1 cellular context compared by ENCODE assay signal in genomic region chr11:22829231-22830081, GRCh38.
TF ChIP-seq lines count a peak whose summit lies in the region.

Gene SVIP (minus strand): TSS chr11:22829801. CDS start chr11:22829748, 53 bp downstream.

TF ChIP-seq in HepG2, 621 proteins besides CTCF, POLR2A, EP300 and RAD21 (continued from another document and continues in another):
- 0 out of 2 replicates have a peak, but pooled peaks have one; percentile 51 for TF ChIP-seq ZNF619 (CRISPR knock-in tag; IDR thresholded peaks at IDR 0.05)
- no peak for TF ChIP-seq FOXP4 (CRISPR knock-in tag; IDR thresholded peaks at IDR 0.05)
- TF ChIP-seq ARID2 (CRISPR knock-in tag; IDR thresholded peaks at IDR 0.05; ENCODE audit: borderline replicate concordance) = 0 out of 2 replicates have a peak, but pooled peaks have one; percentile 34
- no peak for TF ChIP-seq ZNF124 (CRISPR knock-in tag; IDR thresholded peaks at IDR 0.05)
- no peak for TF ChIP-seq SCMH1 (CRISPR knock-in tag; IDR thresholded peaks at IDR 0.05; ENCODE audit: borderline replicate concordance)
- TF ChIP-seq SRSF1 (optimal IDR thresholded peaks at IDR 0.05; ENCODE audit: low read depth, low read length) = no peak
- no peak for TF ChIP-seq BHLHE40 (IDR thresholded peaks at IDR 0.05; ENCODE audit: low read length)
- no peak for TF ChIP-seq JDP2 (CRISPR knock-in tag; IDR thresholded peaks at IDR 0.05; ENCODE audit: borderline replicate concordance)
- TF ChIP-seq ZFP36 (IDR thresholded peaks at IDR 0.05; ENCODE audit: borderline replicate concordance, low read depth, low read length, partially characterized antibody) = no peak
- no peak for TF ChIP-seq KAT2B (IDR thresholded peaks at IDR 0.05; ENCODE audit: borderline replicate concordance, low read depth, low read length)
- no peak for TF ChIP-seq ZSCAN30 (CRISPR knock-in tag; IDR thresholded peaks at IDR 0.05)
- TF ChIP-seq MAFG (CRISPR knock-in tag; IDR thresholded peaks at IDR 0.05) = no peak
- no peak for TF ChIP-seq FOXK2 (IDR thresholded peaks at IDR 0.05)
- no peak for TF ChIP-seq NONO (IDR thresholded peaks at IDR 0.05)
- peak; percentile 82 for TF ChIP-seq NONO (CRISPR knock-in tag; conservative IDR thresholded peaks at IDR 0.05)
- TF ChIP-seq ZNF776 (CRISPR knock-in tag; IDR thresholded peaks at IDR 0.05) = peak; percentile 65; the same call in 1 of the 2 replicates
- no peak for TF ChIP-seq ZSCAN12 (CRISPR knock-in tag; IDR thresholded peaks at IDR 0.05)
- no peak for TF ChIP-seq ZBTB44 (CRISPR knock-in tag; IDR thresholded peaks at IDR 0.05)
- no peak for TF ChIP-seq SETDB1 (CRISPR knock-in tag; IDR thresholded peaks at IDR 0.05; ENCODE audit: borderline replicate concordance)
- TF ChIP-seq ATF3 (CRISPR knock-in tag; IDR thresholded peaks at IDR 0.05) = 0 out of 2 replicates have a peak, but pooled peaks have one; percentile 15
- TF ChIP-seq ZNF644 (CRISPR knock-in tag; IDR thresholded peaks at IDR 0.05; ENCODE audit: low read depth) = no peak
- no peak for TF ChIP-seq PAX8 (CRISPR knock-in tag; IDR thresholded peaks at IDR 0.05; ENCODE audit: borderline replicate concordance)
- no peak for TF ChIP-seq TMF1 (CRISPR knock-in tag; IDR thresholded peaks at IDR 0.05; ENCODE audit: low read depth)
- TF ChIP-seq STAG1 (CRISPR knock-in tag; IDR thresholded peaks at IDR 0.05) = peak; percentile 69
- no peak; the same call in 1 of the 2 replicates for TF ChIP-seq ZNF563 (CRISPR knock-in tag; IDR thresholded peaks at IDR 0.05)
- TF ChIP-seq ATF4 (CRISPR knock-in tag; IDR thresholded peaks at IDR 0.05) = peak in 1 of 2 experiments; percentile 64; a peak in 2 of 4 replicates
- TF ChIP-seq ARID4A (CRISPR knock-in tag; IDR thresholded peaks at IDR 0.05; ENCODE audit: borderline replicate concordance) = peak; percentile 68; the same call in 1 of the 2 replicates
- TF ChIP-seq ZSCAN9 (CRISPR knock-in tag; IDR thresholded peaks at IDR 0.05; ENCODE audit: borderline replicate concordance) = no peak
- TF ChIP-seq ZNF567 (CRISPR knock-in tag; IDR thresholded peaks at IDR 0.05; ENCODE audit: borderline replicate concordance) = 0 out of 2 replicates have a peak, but pooled peaks have one; percentile 50
- no peak; the same call in 1 of the 2 replicates for TF ChIP-seq ZZZ3 (CRISPR knock-in tag; IDR thresholded peaks at IDR 0.05; ENCODE audit: borderline replicate concordance)
- TF ChIP-seq ZNF597 (CRISPR knock-in tag; IDR thresholded peaks at IDR 0.05) = no peak
- TF ChIP-seq DZIP1 (CRISPR knock-in tag; IDR thresholded peaks at IDR 0.05) = peak; percentile 16; the same call in 1 of the 2 replicates
- TF ChIP-seq ZNF513 (CRISPR knock-in tag; conservative IDR thresholded peaks at IDR 0.05) = no peak
- TF ChIP-seq ZNF20 (CRISPR knock-in tag; IDR thresholded peaks at IDR 0.05) = no peak
- TF ChIP-seq ZFP1 (CRISPR knock-in tag; IDR thresholded peaks at IDR 0.05) = no peak
- no peak for TF ChIP-seq TIGD3 (CRISPR knock-in tag; IDR thresholded peaks at IDR 0.05; ENCODE audit: borderline replicate concordance)
- peak; percentile 81 for TF ChIP-seq MXD1 (CRISPR knock-in tag; IDR thresholded peaks at IDR 0.05)
- TF ChIP-seq AGO1 (IDR thresholded peaks at IDR 0.05; ENCODE audit: low read depth, low read length, poor library complexity, severe bottlenecking) = no peak
- TF ChIP-seq PPARG (CRISPR knock-in tag; conservative IDR thresholded peaks at IDR 0.05) = no peak
- no peak for TF ChIP-seq CEBPZ (IDR thresholded peaks at IDR 0.05; ENCODE audit: low read length)
